Comparison of ENCODE assay signal across 13 cellular contexts in the genomic region with DNA sequence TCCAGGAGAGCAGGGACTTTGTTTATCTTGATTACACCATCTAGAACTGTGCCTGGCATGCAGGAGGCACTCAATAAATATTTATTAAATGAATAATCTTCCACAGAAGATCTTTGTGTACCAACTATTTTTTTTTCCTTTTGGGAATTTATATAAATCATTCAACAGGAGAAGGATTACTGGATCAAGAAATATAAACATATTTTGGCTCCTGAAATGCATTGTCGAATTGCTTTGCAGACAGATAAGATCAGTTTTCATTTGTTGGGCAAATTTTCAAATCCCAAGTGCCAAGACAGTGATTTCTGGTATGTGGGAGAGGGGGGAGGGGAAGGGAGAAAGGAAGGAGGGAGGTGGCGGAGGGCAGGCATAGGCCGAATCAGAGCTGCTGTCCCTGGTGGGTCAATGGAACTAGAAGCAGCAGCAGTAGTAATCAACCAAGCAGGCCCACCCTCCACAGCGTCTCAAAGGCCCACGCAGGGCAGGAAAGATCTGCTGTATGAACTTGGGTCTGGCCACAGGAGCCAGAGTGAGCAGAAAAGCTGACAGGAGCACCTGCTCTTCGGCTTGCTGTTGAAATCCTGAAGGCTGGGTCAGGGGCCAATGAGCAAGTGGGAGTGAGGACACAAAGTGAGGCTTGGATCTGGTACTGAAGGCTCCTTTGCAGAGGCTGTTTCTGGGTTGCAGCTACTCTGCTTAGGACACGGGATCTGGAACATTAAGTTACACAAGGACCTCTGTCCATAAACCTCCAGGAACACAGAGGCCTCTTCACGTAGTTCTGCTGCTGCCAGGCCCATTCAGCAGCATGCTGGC. TPM values are rescaled to one million over a fixed set of nuclear protein-coding genes. Genes with fewer than 3 reads are reported as not detected.
A peak's percentile ranks its signal among the peaks of the same experiment; 100 is the strongest.
DNase-seq lines count a peak whose midpoint lies in the region; ATAC-seq and TF ChIP-seq lines count a peak whose summit lies in the region.
"Had no signal": no experiment of that assay in that cellular context is flagged by ENCODE, and none has a peak within 500 bp of the region (broad histone marks: within the 10 kb centered on the region; RNA-seq: fewer than 3 reads in every experiment).

No MANE protein-coding gene starts in this region.

- H3K79me2 ChIP-seq in GM23248 (ENCODE audit: insufficient read depth), result no peaks in the 10 kb centered on the region

- H3K27me3 Mint-ChIP-seq in MCF 10A (ENCODE audit: insufficient read depth, unreplicated experiment), result no peaks in the 10 kb centered on the region
- no peaks in the 10 kb centered on the region for H3K27me3 Mint-ChIP-seq in CD8-positive, alpha-beta T cell (ENCODE audit: low read depth)
- H3K27me3 Mint-ChIP-seq: activated naive CD8-positive, alpha-beta T cell had no signal

- H3F3A ChIP-seq in GM23248 (ENCODE audit: insufficient read depth), result peaks cover 18% of the 10 kb centered on the region; the same call in 1 of the 2 replicates

- intact Hi-C loops in MCF 10A (cut with micrococcal nuclease) (no loop called here), gastrocnemius medialis (cut with DNase I; ENCODE audit: low total_unique reads) (no loop called here)
- intact Hi-C loops in CD8-positive, alpha-beta T cell (cut with DNase I, micrococcal nuclease), result no loop called here

- no peak for TF ChIP-seq POLR2A in gastrocnemius medialis (IDR thresholded peaks at IDR 0.05)

- H3K27ac Mint-ChIP-seq in MCF 10A (ENCODE audit: low read depth, unreplicated experiment), result peak overlapping the region; percentile 58
- H3K27ac Mint-ChIP-seq in CD8-positive, alpha-beta T cell, result no peak overlapping the region
- H3K27ac Mint-ChIP-seq: activated naive CD8-positive, alpha-beta T cell had no signal

- H3K4me1 ChIP-seq in GM23248 (ENCODE audit: insufficient read depth), result peaks cover 38% of the 10 kb centered on the region
- H3K4me1 ChIP-seq in gastrocnemius medialis, result peaks cover 11 to 14% of the 10 kb centered on the region in 2 donors
- H3K4me1 ChIP-seq in CD8-positive, alpha-beta T cell (ENCODE audit: insufficient read depth, low read length), result peaks cover under 1% of the 10 kb centered on the region

- POLR2A ChIA-PET in MCF 10A (lab: Yijun Ruan, JAX), result interaction anchor here (0.7 to 2.3 kb wide), 4 partner anchors 25 to 232 kb away, joined by 3 to 7 read pairs (median 4); partner anchors contain the start of gene FBXW2
- POLR2A ChIA-PET in CD8-positive, alpha-beta T cell (lab: Charles Lee), result interaction anchor here (1.0 kb wide), 1 partner anchor 96 kb away, joined by 3 read pairs; no protein-coding TSS in a partner anchor

- CTCF ChIA-PET in MCF 10A (lab: Yijun Ruan, JAX), result interaction anchor here (0.8 to 2.8 kb wide), 3 partner anchors 23 to 322 kb away, joined by 3 to 12 read pairs (median 3); no protein-coding TSS in a partner anchor
- CTCF ChIA-PET in CD8-positive, alpha-beta T cell (lab: Charles Lee), result interaction anchor here (1.0 kb wide), 1 partner anchor 153 kb away, joined by 3 read pairs; no protein-coding TSS in a partner anchor

- H3K9me2 ChIP-seq in GM23248 (ENCODE audit: insufficient read depth), result no peaks in the 10 kb centered on the region

- H3K4me3 ChIP-seq in GM23248, result no peak overlapping the region
- H3K4me3 ChIP-seq in gastrocnemius medialis, result peak overlapping the region in 1 of 4 donors; percentile 8
- H3K4me3 ChIP-seq in CD8-positive, alpha-beta T cell (ENCODE audit: low read depth, low read length), result no peak overlapping the region
- H3K4me3 ChIP-seq: ovary had no signal

- H3K36me3 ChIP-seq in GM23248 (ENCODE audit: low read depth), result no peaks in the 10 kb centered on the region
- H3K36me3 ChIP-seq in gastrocnemius medialis, result no peaks in the 10 kb centered on the region
- H3K36me3 ChIP-seq in CD8-positive, alpha-beta T cell (ENCODE audit: insufficient read depth, low read length), result no peaks in the 10 kb centered on the region
- H3K36me3 ChIP-seq: ovary had no signal

- DNase-seq in GM23248, result peak; percentile 4
- DNase-seq in MCF 10A (ENCODE audit: unreplicated experiment), result peak; percentile 31
- DNase-seq in kidney glomerular epithelial cell (lab: John Stamatoyannopoulos, UW), result peak; percentile 13
- peak; percentile 50 to 63 for DNase-seq in gastrocnemius medialis
- no peak for DNase-seq in CD8-positive, alpha-beta T cell
- DNase-seq in cerebellar nuclear complex (lab: John Stamatoyannopoulos, UW), result no peak
- no peak for DNase-seq in Kasumi-1 (lab: John Stamatoyannopoulos, UW)
- DNase-seq: C1 segment of cervical spinal cord, NCI-H524, ovary, T-helper 2 cell had no signal

- no peaks in the 10 kb centered on the region for H4K20me1 ChIP-seq in GM23248 (ENCODE audit: insufficient read depth)

- ATAC-seq in gastrocnemius medialis, result peak; percentile 95 to 96
- ATAC-seq in CD8-positive, alpha-beta T cell, result no peak
- no peak for ATAC-seq in GM19455 (IDR thresholded peaks at IDR 0.05; ENCODE audit: unreplicated experiment)

- no peak overlapping the region for H3K4me2 ChIP-seq in GM23248 (ENCODE audit: unreplicated experiment)

- H3K27ac ChIP-seq in GM23248 (no peak overlapping the region), gastrocnemius medialis (peak overlapping the region; percentile 42 to 82 (median 78))
- no peak overlapping the region for H3K27ac ChIP-seq in CD8-positive, alpha-beta T cell (ENCODE audit: low read depth, low read length)
- H3K27ac ChIP-seq: ovary had no signal

- H3K9me3 Mint-ChIP-seq in MCF 10A (ENCODE audit: unreplicated experiment), result no peaks in the 10 kb centered on the region
- H3K9me3 Mint-ChIP-seq in CD8-positive, alpha-beta T cell, result no peaks in the 10 kb centered on the region

- no TSS peak for BruUV-seq in MCF 10A (replicated peaks; lab: Mats Ljungman, UMichigan)

- WGBS in GM23248 (ENCODE audit: low coverage in 1 of 2, low lambda C conversion rate in 2 of 2, missing lambda C conversion rate in 2 of 2), 2 experiments, result 27 to 38% methylated on average over 6 to 8 of the region's 8 CpGs

- H3K9ac ChIP-seq in GM23248, result no peak overlapping the region

- TF ChIP-seq CTCF in MCF 10A (IDR thresholded peaks at IDR 0.05; ENCODE audit: unreplicated experiment) (no peak), gastrocnemius medialis (IDR thresholded peaks at IDR 0.05 in 4 of 5, conservative IDR thresholded peaks at IDR 0.05 in 1 of 5) (no peak)
- TF ChIP-seq CTCF in CD8-positive, alpha-beta T cell (IDR thresholded peaks at IDR 0.05), result no peak

- no peaks in the 10 kb centered on the region for H3K9me3 ChIP-seq in GM23248 (ENCODE audit: low read depth)
- no peaks in the 10 kb centered on the region for H3K9me3 ChIP-seq in gastrocnemius medialis
- no peaks in the 10 kb centered on the region for H3K9me3 ChIP-seq in CD8-positive, alpha-beta T cell (ENCODE audit: low read length)
- H3K9me3 ChIP-seq: ovary had no signal

- H3K36me3 Mint-ChIP-seq in MCF 10A (ENCODE audit: insufficient read depth, unreplicated experiment), result no peaks in the 10 kb centered on the region
- H3K36me3 Mint-ChIP-seq in CD8-positive, alpha-beta T cell, result no peaks in the 10 kb centered on the region
- H3K36me3 Mint-ChIP-seq: activated naive CD8-positive, alpha-beta T cell had no signal

- H3K27me3 ChIP-seq in GM23248 (replicated peaks; ENCODE audit: insufficient read depth), result no peaks in the 10 kb centered on the region
- no peaks in the 10 kb centered on the region for H3K27me3 ChIP-seq in gastrocnemius medialis
- no peaks in the 10 kb centered on the region for H3K27me3 ChIP-seq in CD8-positive, alpha-beta T cell (ENCODE audit: insufficient read depth, low read length)
- H3K27me3 ChIP-seq: ovary had no signal

- no peak overlapping the region for H3K4me3 Mint-ChIP-seq in MCF 10A (ENCODE audit: unreplicated experiment)
- H3K4me3 Mint-ChIP-seq in CD8-positive, alpha-beta T cell, result no peak overlapping the region
- H3K4me3 Mint-ChIP-seq: activated naive CD8-positive, alpha-beta T cell had no signal

- peaks cover 27% of the 10 kb centered on the region for H3K4me1 Mint-ChIP-seq in MCF 10A (ENCODE audit: insufficient read depth, unreplicated experiment)
- H3K4me1 Mint-ChIP-seq in CD8-positive, alpha-beta T cell (ENCODE audit: low read depth), result peaks cover 4% of the 10 kb centered on the region

- 0 out of 2 replicates have a peak overlapping the region, but pooled peaks have one; percentile 5 for H2AFZ ChIP-seq in GM23248

- in situ Hi-C loops in GM23248 (cut with MboI), result no loop called here
- in situ Hi-C loops in gastrocnemius medialis (cut with MboI; ENCODE audit: low sequenced_read_pairs in 4 of 4), result loop anchor here in 2 of 4 donors (25.0 kb wide), 1 partner anchor 180 kb away; no protein-coding TSS in a partner anchor

RNA-seq across cellular contexts. Expression of gene TRAF1, which starts 15.8 kb away (rescaled TPM):
- total RNA-seq in GM23248 (2014; rRNA removed; shearing (Covaris generic)), result 0.38 and 0.54 TPM in 2 replicates
- polyA plus RNA-seq in GM23248 (2016; fragmentation: Nextera tagmentation; extraction: Ambion mirVana), result 0.54 and 0.75 TPM in 2 replicates
- total RNA-seq in MCF 10A (2022), result 0.84 and 1.2 TPM in 2 replicates
- total RNA-seq in gastrocnemius medialis, result 1 to 10 TPM in 1 of 4 donors, under 1 TPM in 3; 0.42 to 1.6 (median 0.77) TPM
- total RNA-seq in CD8-positive, alpha-beta T cell, result 10 to 100 TPM; 61.2 to 61.7 TPM

Comparison
In these comparisons a context has a peak if more than half of its experiments do, and no peak if none do; other contexts are left out.
1. DNase-seq: peak in GM23248 (single experiment), MCF 10A (single experiment), kidney glomerular epithelial cell (single experiment) and gastrocnemius medialis (2 of 2); none in CD8-positive, alpha-beta T cell (0 of 7), cerebellar nuclear complex (0 of 2) and Kasumi-1 (0 of 2).
2. H3K27ac ChIP-seq: peak in gastrocnemius medialis (4 of 4); none in GM23248 (single experiment) and CD8-positive, alpha-beta T cell (single experiment).
3. ATAC-seq: peak in gastrocnemius medialis (2 of 2); none in CD8-positive, alpha-beta T cell (single experiment) and GM19455 (single experiment).
4. RNA of gene TRAF1, which starts 15.8 kb away (total RNA-seq): 61.2 to 61.7 TPM in CD8-positive, alpha-beta T cell; 0.84 to 1.2 TPM in MCF 10A, 0.42 to 1.6 TPM in gastrocnemius medialis and 0.38 to 0.54 TPM in GM23248; every median in the first group is over 10 times any median in the second.